In the genomic region with DNA sequence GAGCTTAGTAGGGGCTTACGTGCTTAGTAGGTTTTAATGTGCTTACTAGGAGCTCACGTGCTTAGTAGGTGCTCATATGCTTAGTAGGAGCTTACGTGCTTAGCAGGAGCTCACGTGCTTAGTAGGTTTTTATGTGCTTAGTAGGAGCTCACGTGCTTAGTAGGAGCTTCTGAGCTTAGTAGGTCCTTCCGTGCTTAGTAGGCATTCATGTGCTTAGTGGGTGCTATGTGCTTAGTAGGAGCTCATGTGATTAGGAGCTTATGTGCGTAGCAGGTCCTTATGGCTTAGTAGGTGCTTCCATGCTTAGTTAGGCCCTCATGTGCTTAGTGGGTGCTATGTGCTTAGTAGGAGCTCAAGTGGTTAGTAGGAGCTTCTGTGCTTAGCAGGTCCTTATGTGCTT, we compare ENCODE assay signal across 40 cellular contexts. TPM values are rescaled to one million over a fixed set of nuclear protein-coding genes. Genes with fewer than 3 reads are reported as not detected.
"Had no signal": no experiment of that assay in that cellular context is flagged by ENCODE, and none has a peak within 500 bp of the region (broad histone marks: within the 10 kb centered on the region; RNA-seq: fewer than 3 reads in every experiment).

No MANE protein-coding gene starts in this region.

- H3K27ac ChIP-seq: adrenal gland, ascending aorta, body of pancreas, brain microvascular endothelial cell, breast epithelium, cardiac muscle cell had no signal

- H3K4me3 Mint-ChIP-seq: activated naive CD4-positive, alpha-beta T cell treated with anti-CD3 and anti-CD28 coated beads for 36 hours; activated naive CD4-positive, alpha-beta T cell treated with anti-CD3 and anti-CD28 coated beads, Interleukin-2, amount 10 ng/mL, durations not matched to agents 7 days and 5 days; activated naive CD4-positive, alpha-beta T cell treated with anti-CD3 and anti-CD28 coated beads, Interleukin-2, amount 50 U/mL, for 24 hours; activated naive CD8-positive, alpha-beta T cell; activated naive CD8-positive, alpha-beta T cell treated with anti-CD3 and anti-CD28 coated beads for 36 hours; activated naive CD8-positive, alpha-beta T cell treated with anti-CD3 and anti-CD28 coated beads, Interleukin-2, amount 10 ng/mL, durations not matched to agents 7 days and 5 days; activated naive CD8-positive, alpha-beta T cell treated with anti-CD3 and anti-CD28 coated beads, Interleukin-2, amount 50 U/mL, for 24 hours; activated T-cell treated with anti-CD3 and anti-CD28 coated beads, Interleukin-2, amount 50 U/mL, for 4 hours; activated T-cell treated with anti-CD3 and anti-CD28 coated beads, Interleukin-2, amount 50 U/mL, for 72 hours; activated T-helper 1 cell treated with anti-CD3 and anti-CD28 coated beads, Interleukin-12 subunit alpha, Interleukin-12 subunit beta, Interleukin-2, Interleukin-4 antibody, amounts not matched to agents 30 ng/mL and 10 ng/mL and 1 ng/mL, durations not matched to agents 14 hours and 24 hours and 36 hours; activated T-helper 17 cell treated with anti-CD3 and anti-CD28 coated beads, Interleukin-2, amount 50 U/mL, for 72 hours; brain; central memory CD8-positive, alpha-beta T cell had no signal

- DNase-seq: activated effector memory CD4-positive, alpha-beta T cell treated with anti-CD3 and anti-CD28 coated beads, Interleukin-2, amount 50 U/mL, for 16 hours; activated effector memory CD4-positive, alpha-beta T cell treated with Interleukin-2 at 50 U/mL for 16 hours; activated gamma-delta T cell; activated gamma-delta T cell treated with Interleukin-2 at 50 U/mL for 16 hours; activated naive CD4-positive, alpha-beta T cell; activated naive CD4-positive, alpha-beta T cell treated with anti-CD3 and anti-CD28 coated beads for 36 hours; activated naive CD4-positive, alpha-beta T cell treated with anti-CD3 and anti-CD28 coated beads, Interleukin-2, amount 10 ng/mL, durations not matched to agents 7 days and 5 days; activated naive CD4-positive, alpha-beta T cell treated with anti-CD3 and anti-CD28 coated beads, Interleukin-2, amount 50 U/mL, for 16 hours; activated naive CD4-positive, alpha-beta T cell treated with Interleukin-2 at 50 U/mL for 16 hours; activated naive CD8-positive, alpha-beta T cell treated with anti-CD3 and anti-CD28 coated beads for 36 hours; activated naive CD8-positive, alpha-beta T cell treated with anti-CD3 and anti-CD28 coated beads, Interleukin-2, amount 10 ng/mL, durations not matched to agents 7 days and 5 days; activated naive CD8-positive, alpha-beta T cell treated with anti-CD3 and anti-CD28 coated beads, Interleukin-2, amount 50 U/mL, for 24 hours; activated T-cell treated with anti-CD3 and anti-CD28 coated beads, Interleukin-2, amount 50 U/mL, for 4 hours; activated T-cell treated with anti-CD3 and anti-CD28 coated beads, Interleukin-2, amount 50 U/mL, for 48 hours; activated T-cell treated with anti-CD3 and anti-CD28 coated beads, Interleukin-2, amount 50 U/mL, for 72 hours; adrenal gland; amniotic stem cell; amygdala; anterior cingulate cortex; aorta; body of pancreas; brain microvascular endothelial cell; caudate nucleus; central memory CD4-positive, alpha-beta T cell; cerebellar nuclear complex had no signal

- H3K4me1 ChIP-seq: adrenal gland, ascending aorta, body of pancreas, breast epithelium had no signal

- H3K9me3 ChIP-seq: adrenal gland, ascending aorta, body of pancreas had no signal

- H3K27me3 ChIP-seq: adrenal gland, ascending aorta, body of pancreas, brain microvascular endothelial cell, breast epithelium, cardiac muscle cell had no signal

- H3K9me3 Mint-ChIP-seq: activated naive CD4-positive, alpha-beta T cell treated with anti-CD3 and anti-CD28 coated beads, Interleukin-2, amount 50 U/mL, for 24 hours had no signal

- H3K36me3 Mint-ChIP-seq: activated naive CD4-positive, alpha-beta T cell treated with anti-CD3 and anti-CD28 coated beads, Interleukin-2, amount 10 ng/mL, durations not matched to agents 7 days and 5 days; activated naive CD4-positive, alpha-beta T cell treated with anti-CD3 and anti-CD28 coated beads, Interleukin-2, amount 50 U/mL, for 24 hours; activated naive CD8-positive, alpha-beta T cell; activated naive CD8-positive, alpha-beta T cell treated with anti-CD3 and anti-CD28 coated beads for 36 hours; activated naive CD8-positive, alpha-beta T cell treated with anti-CD3 and anti-CD28 coated beads, Interleukin-2, amount 10 ng/mL, durations not matched to agents 7 days and 5 days; brain had no signal

- ATAC-seq: activated naive CD4-positive, alpha-beta T cell treated with anti-CD3 and anti-CD28 coated beads, Interleukin-2, amount 50 U/mL, for 72 hours; activated naive CD8-positive, alpha-beta T cell treated with anti-CD3 and anti-CD28 coated beads, Interleukin-2, amount 50 U/mL, for 24 hours; activated T-cell treated with anti-CD3 and anti-CD28 coated beads, Interleukin-2, amount 50 U/mL, for 4 hours; activated T-cell treated with anti-CD3 and anti-CD28 coated beads, Interleukin-2, amount 50 U/mL, for 72 hours; activated T-helper 17 cell treated with anti-CD3 and anti-CD28 coated beads, Interleukin-2, amount 50 U/mL, for 72 hours; body of pancreas had no signal

- H3K27me3 Mint-ChIP-seq: activated naive CD4-positive, alpha-beta T cell treated with anti-CD3 and anti-CD28 coated beads, Interleukin-2, amount 10 ng/mL, durations not matched to agents 7 days and 5 days; activated naive CD4-positive, alpha-beta T cell treated with anti-CD3 and anti-CD28 coated beads, Interleukin-2, amount 50 U/mL, for 24 hours; activated naive CD8-positive, alpha-beta T cell; activated naive CD8-positive, alpha-beta T cell treated with anti-CD3 and anti-CD28 coated beads for 36 hours; activated naive CD8-positive, alpha-beta T cell treated with anti-CD3 and anti-CD28 coated beads, Interleukin-2, amount 10 ng/mL, durations not matched to agents 7 days and 5 days; activated naive CD8-positive, alpha-beta T cell treated with anti-CD3 and anti-CD28 coated beads, Interleukin-2, amount 50 U/mL, for 24 hours; activated T-helper 17 cell treated with anti-CD3 and anti-CD28 coated beads, Interleukin-2, amount 50 U/mL, for 72 hours; central memory CD8-positive, alpha-beta T cell had no signal

- H3K4me3 ChIP-seq: adrenal gland, ascending aorta, body of pancreas, breast epithelium, cardiac muscle cell had no signal

- H3K4me1 Mint-ChIP-seq: activated naive CD4-positive, alpha-beta T cell treated with anti-CD3 and anti-CD28 coated beads, Interleukin-2, amount 10 ng/mL, durations not matched to agents 7 days and 5 days; activated naive CD4-positive, alpha-beta T cell treated with anti-CD3 and anti-CD28 coated beads, Interleukin-2, amount 50 U/mL, for 24 hours; activated naive CD8-positive, alpha-beta T cell treated with anti-CD3 and anti-CD28 coated beads for 36 hours; activated naive CD8-positive, alpha-beta T cell treated with anti-CD3 and anti-CD28 coated beads, Interleukin-2, amount 10 ng/mL, durations not matched to agents 7 days and 5 days; activated naive CD8-positive, alpha-beta T cell treated with anti-CD3 and anti-CD28 coated beads, Interleukin-2, amount 50 U/mL, for 24 hours; activated T-helper 17 cell treated with anti-CD3 and anti-CD28 coated beads, Interleukin-2, amount 50 U/mL, for 72 hours; brain; central memory CD8-positive, alpha-beta T cell had no signal

- H3K27ac Mint-ChIP-seq: activated naive CD4-positive, alpha-beta T cell treated with anti-CD3 and anti-CD28 coated beads for 36 hours; activated naive CD4-positive, alpha-beta T cell treated with anti-CD3 and anti-CD28 coated beads, Interleukin-2, amount 10 ng/mL, durations not matched to agents 7 days and 5 days; activated naive CD4-positive, alpha-beta T cell treated with anti-CD3 and anti-CD28 coated beads, Interleukin-2, amount 50 U/mL, for 24 hours; activated naive CD4-positive, alpha-beta T cell treated with anti-CD3 and anti-CD28 coated beads, Interleukin-2, amount 50 U/mL, for 72 hours; activated naive CD8-positive, alpha-beta T cell; activated naive CD8-positive, alpha-beta T cell treated with anti-CD3 and anti-CD28 coated beads for 36 hours; activated naive CD8-positive, alpha-beta T cell treated with anti-CD3 and anti-CD28 coated beads, Interleukin-2, amount 10 ng/mL, durations not matched to agents 7 days and 5 days; activated naive CD8-positive, alpha-beta T cell treated with anti-CD3 and anti-CD28 coated beads, Interleukin-2, amount 50 U/mL, for 24 hours; activated T-cell treated with anti-CD3 and anti-CD28 coated beads, Interleukin-2, amount 50 U/mL, for 72 hours; activated T-helper 1 cell treated with anti-CD3 and anti-CD28 coated beads, Interleukin-12 subunit alpha, Interleukin-12 subunit beta, Interleukin-2, Interleukin-4 antibody, amounts not matched to agents 30 ng/mL and 10 ng/mL and 1 ng/mL, durations not matched to agents 14 hours and 24 hours and 36 hours; activated T-helper 17 cell treated with anti-CD3 and anti-CD28 coated beads, Interleukin-2, amount 50 U/mL, for 72 hours; activated T-helper 2 cell treated with anti-CD3 and anti-CD28 coated beads, Interferon-gamma antibody, Interleukin-2, Interleukin-4, amounts not matched to agents 10 μg/mL and 5 μg/mL and 100 μg/mL, durations not matched to agents 14 hours and 24 hours and 36 hours; brain had no signal

- FAIRE-seq: astrocyte, colon had no signal

- H3K36me3 ChIP-seq: adrenal gland, ascending aorta, brain microvascular endothelial cell, breast epithelium, cardiac muscle cell had no signal

RNA-seq across cellular contexts. Expression of a gene that starts 59.4 kb away (rescaled TPM):
- total RNA-seq: activated naive CD4-positive, alpha-beta T cell treated with anti-CD3 and anti-CD28 coated beads for 36 hours; activated naive CD4-positive, alpha-beta T cell treated with anti-CD3 and anti-CD28 coated beads, Interleukin-2, amount 50 U/mL, for 72 hours; activated naive CD8-positive, alpha-beta T cell treated with anti-CD3 and anti-CD28 coated beads for 36 hours; activated naive CD8-positive, alpha-beta T cell treated with anti-CD3 and anti-CD28 coated beads, Interleukin-2, amount 10 ng/mL, durations not matched to agents 7 days and 5 days; activated T-cell treated with anti-CD3 and anti-CD28 coated beads, Interleukin-2, amount 50 U/mL, for 4 hours; activated T-cell treated with anti-CD3 and anti-CD28 coated beads, Interleukin-2, amount 50 U/mL, for 72 hours; activated T-helper 1 cell treated with anti-CD3 and anti-CD28 coated beads, Interleukin-12 subunit alpha, Interleukin-12 subunit beta, Interleukin-2, Interleukin-4 antibody, amounts not matched to agents 30 ng/mL and 10 ng/mL and 1 ng/mL, durations not matched to agents 14 hours and 24 hours and 36 hours; activated T-helper 17 cell treated with anti-CD3 and anti-CD28 coated beads, Interleukin-2, amount 50 U/mL, for 72 hours; activated T-helper 2 cell treated with anti-CD3 and anti-CD28 coated beads, Interferon-gamma antibody, Interleukin-2, Interleukin-4, amounts not matched to agents 10 μg/mL and 5 μg/mL and 100 μg/mL, durations not matched to agents 14 hours and 24 hours and 36 hours; adrenal gland; aorta; ascending aorta; astrocyte; body of pancreas; bronchial epithelial cell; cardiac muscle cell; chondrocyte had no signal
- polyA plus RNA-seq: adrenal gland, cardiac muscle cell had no signal
